ENCODE assay signal across 2 cellular contexts in genomic region chr13:93249918-93250306, GRCh38.
A peak's percentile ranks its signal among the peaks of the same experiment; 100 is the strongest.
TF ChIP-seq lines count a peak whose summit lies in the region.

No MANE protein-coding gene starts in this region.

TF ChIP-seq in HepG2, 621 proteins besides CTCF, POLR2A, EP300 and RAD21 (continues in another document):
- 0 out of 2 replicates have a peak, but pooled peaks have one; percentile 46 for TF ChIP-seq ADNP (CRISPR knock-in tag; IDR thresholded peaks at IDR 0.05)
- TF ChIP-seq MLLT10 (CRISPR knock-in tag; IDR thresholded peaks at IDR 0.05), result no peak
- TF ChIP-seq ELF4 (CRISPR knock-in tag; IDR thresholded peaks at IDR 0.05; ENCODE audit: borderline replicate concordance), result 0 out of 2 replicates have a peak, but pooled peaks have one; percentile 38
- no peak for TF ChIP-seq SP2 (CRISPR knock-in tag; IDR thresholded peaks at IDR 0.05)
- no peak for TF ChIP-seq SAFB2 (CRISPR knock-in tag; IDR thresholded peaks at IDR 0.05; ENCODE audit: borderline replicate concordance, low read depth)
- no peak for TF ChIP-seq ZSCAN22 (CRISPR knock-in tag; IDR thresholded peaks at IDR 0.05)
- TF ChIP-seq BCL6 (CRISPR knock-in tag; IDR thresholded peaks at IDR 0.05), result no peak
- TF ChIP-seq CHD4 (IDR thresholded peaks at IDR 0.05; ENCODE audit: borderline replicate concordance, low read length), result peak; percentile 81; the same call in 1 of the 2 replicates
- TF ChIP-seq IKZF4 (CRISPR knock-in tag; IDR thresholded peaks at IDR 0.05; ENCODE audit: borderline replicate concordance, low read depth, not compliant biosample characterization), result no peak
- TF ChIP-seq, protein P1, sequence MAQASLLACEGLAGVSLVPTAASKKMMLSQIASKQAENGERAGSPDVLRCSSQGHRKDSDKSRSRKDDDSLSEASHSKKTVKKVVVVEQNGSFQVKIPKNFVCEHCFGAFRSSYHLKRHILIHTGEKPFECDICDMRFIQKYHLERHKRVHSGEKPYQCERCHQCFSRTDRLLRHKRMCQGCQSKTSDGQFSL (CRISPR knock-in tag; IDR thresholded peaks at IDR 0.05), result no peak
- no peak for TF ChIP-seq IRF9 (CRISPR knock-in tag; IDR thresholded peaks at IDR 0.05; ENCODE audit: borderline replicate concordance)
- no peak for TF ChIP-seq EED (CRISPR knock-in tag; IDR thresholded peaks at IDR 0.05)
- TF ChIP-seq RBFOX2 (IDR thresholded peaks at IDR 0.05; ENCODE audit: low read depth, low read length), result no peak
- no peak for TF ChIP-seq AFF4 (CRISPR knock-in tag; IDR thresholded peaks at IDR 0.05)
- no peak for TF ChIP-seq HNRNPL (IDR thresholded peaks at IDR 0.05; ENCODE audit: low read depth, low read length)
- TF ChIP-seq ZNF777 (CRISPR knock-in tag; IDR thresholded peaks at IDR 0.05), result no peak
- no peak for TF ChIP-seq MZF1 (CRISPR knock-in tag; IDR thresholded peaks at IDR 0.05; ENCODE audit: borderline replicate concordance)
- no peak for TF ChIP-seq SP1 (IDR thresholded peaks at IDR 0.05)
- TF ChIP-seq SP1 (CRISPR knock-in tag; IDR thresholded peaks at IDR 0.05), result no peak
- peak; percentile 91 for TF ChIP-seq ZNF629 (CRISPR knock-in tag; conservative IDR thresholded peaks at IDR 0.05)
- TF ChIP-seq ZNF570 (CRISPR knock-in tag; IDR thresholded peaks at IDR 0.05; ENCODE audit: borderline replicate concordance), result no peak
- no peak for TF ChIP-seq MAF1 (CRISPR knock-in tag; IDR thresholded peaks at IDR 0.05; ENCODE audit: borderline replicate concordance)
- no peak for TF ChIP-seq ZNF317 (CRISPR knock-in tag; IDR thresholded peaks at IDR 0.05)
- TF ChIP-seq ATF7-NPFF (CRISPR knock-in tag; IDR thresholded peaks at IDR 0.05; ENCODE audit: low read depth), result no peak
- no peak for TF ChIP-seq RBM39 (IDR thresholded peaks at IDR 0.05; ENCODE audit: low read depth, low read length, poor library complexity, severe bottlenecking)
- TF ChIP-seq, protein P2, sequence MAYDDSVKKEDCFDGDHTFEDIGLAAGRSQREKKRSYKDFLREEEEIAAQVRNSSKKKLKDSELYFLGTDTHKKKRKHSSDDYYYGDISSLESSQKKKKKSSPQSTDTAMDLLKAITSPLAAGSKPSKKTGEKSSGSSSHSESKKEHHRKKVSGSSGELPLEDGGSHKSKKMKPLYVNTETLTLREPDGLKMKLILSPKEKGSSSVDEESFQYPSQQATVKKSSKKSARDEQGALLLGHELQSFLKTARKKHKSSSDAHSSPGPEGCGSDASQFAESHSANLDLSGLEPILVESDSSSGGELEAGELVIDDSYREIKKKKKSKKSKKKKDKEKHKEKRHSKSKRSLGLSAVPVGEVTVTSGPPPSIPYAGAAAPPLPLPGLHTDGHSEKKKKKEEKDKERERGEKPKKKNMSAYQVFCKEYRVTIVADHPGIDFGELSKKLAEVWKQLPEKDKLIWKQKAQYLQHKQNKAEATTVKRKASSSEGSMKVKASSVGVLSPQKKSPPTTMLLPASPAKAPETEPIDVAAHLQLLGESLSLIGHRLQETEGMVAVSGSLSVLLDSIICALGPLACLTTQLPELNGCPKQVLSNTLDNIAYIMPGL (CRISPR knock-in tag; IDR thresholded peaks at IDR 0.05; ENCODE audit: borderline replicate concordance in 1 of 2, low read depth in 1 of 2), result no peak

TF ChIP-seq in K562, 482 proteins besides CTCF, POLR2A, EP300 and RAD21:
- TF ChIP-seq STAT5A (IDR thresholded peaks at IDR 0.05; ENCODE audit: borderline replicate concordance, low read length) (0 out of 2 replicates have a peak, but pooled peaks have one; percentile 20), SAFB2 (IDR thresholded peaks at IDR 0.05; ENCODE audit: borderline replicate concordance, low read depth, low read length, severe bottlenecking) (no peak), TRIM25 (IDR thresholded peaks at IDR 0.05; ENCODE audit: borderline replicate concordance) (no peak), RFX1 (IDR thresholded peaks at IDR 0.05) (no peak), GATAD2A (IDR thresholded peaks at IDR 0.05) (no peak), GABPB2 (CRISPR knock-in tag; conservative IDR thresholded peaks at IDR 0.05) (no peak)
- TF ChIP-seq, protein P3, sequence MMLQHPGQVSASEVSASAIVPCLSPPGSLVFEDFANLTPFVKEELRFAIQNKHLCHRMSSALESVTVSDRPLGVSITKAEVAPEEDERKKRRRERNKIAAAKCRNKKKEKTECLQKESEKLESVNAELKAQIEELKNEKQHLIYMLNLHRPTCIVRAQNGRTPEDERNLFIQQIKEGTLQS (IDR thresholded peaks at IDR 0.05), result no peak
- TF ChIP-seq, protein P3 (CRISPR knock-in tag; conservative IDR thresholded peaks at IDR 0.05), result peak; percentile 22; the same call in 1 of the 2 replicates
